In genomic region chr5:176542135-176542595, GRCh38 we compare ENCODE assay signal across 9 cellular contexts. TPM values are rescaled to one million over a fixed set of nuclear protein-coding genes. Genes with fewer than 3 reads are reported as not detected.
DNase-seq lines count a peak whose midpoint lies in the region; ATAC-seq and TF ChIP-seq lines count a peak whose summit lies in the region.
"Had no signal": no experiment of that assay in that cellular context is flagged by ENCODE, and none has a peak within 500 bp of the region (broad histone marks: within the 10 kb centered on the region; RNA-seq: fewer than 3 reads in every experiment).

No MANE protein-coding gene starts in this region.

- intact Hi-C loops in activated naive CD4-positive, alpha-beta T cell treated with anti-CD3 and anti-CD28 coated beads for 36 hours (cut with micrococcal nuclease), result loop anchor here (1.0 to 5.0 kb wide), 2 partner anchors 154 to 480 kb away; partner anchors contain the start of genes HIGD2A, NOP16 and ZNF346

- DNase-seq in NT2/D1 (ENCODE audit: low read depth, low spot score) (no peak), A172 (ENCODE audit: low spot score) (no peak), SW 1271 (lab: John Stamatoyannopoulos, UW) (no peak)
- peak; percentile 73 for DNase-seq in activated naive CD4-positive, alpha-beta T cell treated with anti-CD3 and anti-CD28 coated beads for 36 hours
- DNase-seq in stimulated activated CD4-positive, alpha-beta T cell treated with anti-CD3 and anti-CD28 coated beads, Interleukin-2, amount 100 ng/mL, for 4 hours (ENCODE audit: low read depth), result peak; percentile 59

- H3K27ac Mint-ChIP-seq in activated naive CD4-positive, alpha-beta T cell treated with anti-CD3 and anti-CD28 coated beads for 36 hours, result peak overlapping the region; percentile 90

- ATAC-seq in HG02973 (IDR thresholded peaks at IDR 0.05; ENCODE audit: unreplicated experiment), result no peak

- CTCF ChIA-PET in activated naive CD4-positive, alpha-beta T cell treated with anti-CD3 and anti-CD28 coated beads for 36 hours (lab: Charles Lee), result interaction anchor here (1.0 to 3.5 kb wide), 3 partner anchors 52 to 125 kb away, joined by 3 to 21 read pairs (median 3); partner anchors contain the start of gene CLTB

- H3K9me3 ChIP-seq in NT2/D1 (ENCODE audit: insufficient read depth, low read length), result no peaks in the 10 kb centered on the region

- no peaks in the 10 kb centered on the region for H3K36me3 Mint-ChIP-seq in activated naive CD4-positive, alpha-beta T cell treated with anti-CD3 and anti-CD28 coated beads for 36 hours (ENCODE audit: low read depth)

- H3K9ac ChIP-seq in NT2/D1 (ENCODE audit: insufficient read length, low read depth), result peak overlapping the region; percentile 90

- no peaks in the 10 kb centered on the region for H3K27me3 Mint-ChIP-seq in activated naive CD4-positive, alpha-beta T cell treated with anti-CD3 and anti-CD28 coated beads for 36 hours (ENCODE audit: low read depth)

- TF ChIP-seq CTCF in C4-2B (conservative IDR thresholded peaks at IDR 0.05), result no peak

- H3K4me1 Mint-ChIP-seq in activated naive CD4-positive, alpha-beta T cell treated with anti-CD3 and anti-CD28 coated beads for 36 hours (ENCODE audit: low read depth), result peaks cover 59% of the 10 kb centered on the region

- H3K4me3 ChIP-seq in NT2/D1 (ENCODE audit: insufficient read length, low read depth) (peak overlapping the region; percentile 72), iPS-11a (ENCODE audit: low read depth, low read length) (peak overlapping the region; percentile 40)

- H3K27me3 ChIP-seq in NT2/D1 (ENCODE audit: insufficient read depth, insufficient read length), result no peaks in the 10 kb centered on the region

- peak overlapping the region; percentile 76 for H3K4me3 Mint-ChIP-seq in activated naive CD4-positive, alpha-beta T cell treated with anti-CD3 and anti-CD28 coated beads for 36 hours

- peak overlapping the region; percentile 95 for H3K27ac ChIP-seq in C4-2B

- no peaks in the 10 kb centered on the region for H3K9me3 Mint-ChIP-seq in activated naive CD4-positive, alpha-beta T cell treated with anti-CD3 and anti-CD28 coated beads for 36 hours

- H3K36me3 ChIP-seq in NT2/D1 (ENCODE audit: insufficient read depth, insufficient read length, low read length), result no peaks in the 10 kb centered on the region

- H3K4me1 ChIP-seq in NT2/D1 (ENCODE audit: insufficient read depth, insufficient read length), result peaks cover 15% of the 10 kb centered on the region

RNA-seq across cellular contexts. Expression of gene RNF44, which starts 5.0 kb away (rescaled TPM):
- 10 to 100 TPM; 83.3 to 88.3 TPM for total RNA-seq in activated naive CD4-positive, alpha-beta T cell treated with anti-CD3 and anti-CD28 coated beads for 36 hours
- 8.1 and 9.2 TPM in 2 replicates for total RNA-seq in A172 (2014; rRNA removed; shearing (Covaris generic))

RNA-seq across cellular contexts. Expression of gene CDHR2, which starts 7.0 kb away (rescaled TPM):
- total RNA-seq in activated naive CD4-positive, alpha-beta T cell treated with anti-CD3 and anti-CD28 coated beads for 36 hours, result under 1 TPM; 0.19 to 0.35 TPM
- 0.12 TPM in 1 of 2 replicates, not detected in the other for total RNA-seq in A172 (2014; rRNA removed; shearing (Covaris generic))
- total RNA-seq: lung microvascular endothelial cell had no signal

Comparison
In these comparisons a context has a peak if more than half of its experiments do, and no peak if none do; other contexts are left out.
1. DNase-seq: peak in activated naive CD4-positive, alpha-beta T cell treated with anti-CD3 and anti-CD28 coated beads for 36 hours (single experiment) and stimulated activated CD4-positive, alpha-beta T cell treated with anti-CD3 and anti-CD28 coated beads, Interleukin-2, amount 100 ng/mL, for 4 hours (single experiment); none in NT2/D1 (single experiment), A172 (single experiment) and SW 1271 (0 of 2).